17 cellular contexts compared by ENCODE assay signal in the genomic region with DNA sequence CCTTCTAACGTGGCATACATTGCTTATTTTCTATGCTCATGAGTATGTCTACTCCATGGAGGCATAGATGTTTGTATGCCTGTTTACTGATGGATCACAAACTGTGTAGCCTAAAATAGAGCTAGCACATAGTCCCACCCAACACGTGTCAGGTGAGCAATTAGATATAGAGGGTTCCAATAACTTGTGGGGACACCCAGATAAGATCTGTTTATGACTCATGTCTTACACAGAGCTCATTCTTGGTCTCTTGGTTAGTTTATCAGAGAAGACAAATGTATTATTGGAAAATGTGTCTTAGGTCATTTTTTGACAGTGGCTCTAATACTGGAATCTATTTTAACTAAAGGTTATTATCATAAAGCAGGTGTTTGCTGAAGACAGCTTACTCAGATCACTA. TPM values are rescaled to one million over a fixed set of nuclear protein-coding genes. Genes with fewer than 3 reads are reported as not detected.
DNase-seq lines count a peak whose midpoint lies in the region; ATAC-seq and TF ChIP-seq lines count a peak whose summit lies in the region.
"Had no signal": no experiment of that assay in that cellular context is flagged by ENCODE, and none has a peak within 500 bp of the region (broad histone marks: within the 10 kb centered on the region; RNA-seq: fewer than 3 reads in every experiment).

No MANE protein-coding gene starts in this region.

- POLR2A ChIA-PET in RWPE1 (lab: Yijun Ruan, JAX; ENCODE audit: low non-redundant PET) = no interaction called here
- POLR2A ChIA-PET in CD4-positive, alpha-beta T cell (lab: Charles Lee) = no interaction called here

- no peaks in the 10 kb centered on the region for H3K36me3 Mint-ChIP-seq in CD4-positive, alpha-beta T cell (ENCODE audit: low read depth)
- H3K36me3 Mint-ChIP-seq: CD14-positive monocyte had no signal

- no peak overlapping the region for H3K27ac Mint-ChIP-seq in CD4-positive, alpha-beta T cell

- no peaks in the 10 kb centered on the region for H3K4me1 ChIP-seq in hepatocyte (ENCODE audit: insufficient read depth)

- no peaks in the 10 kb centered on the region for H3K79me2 ChIP-seq in hepatocyte

- H3K4me2 ChIP-seq in hepatocyte = no peak overlapping the region

- TF ChIP-seq CTCF in RWPE1 (conservative IDR thresholded peaks at IDR 0.05; ENCODE audit: low read depth) (no peak), hepatocyte (IDR thresholded peaks at IDR 0.05; ENCODE audit: poor library complexity) (no peak)
- TF ChIP-seq CTCF in CD4-positive, alpha-beta T cell (IDR thresholded peaks at IDR 0.05) = no peak

- no peaks in the 10 kb centered on the region for H3K36me3 ChIP-seq in hepatocyte (replicated peaks; ENCODE audit: insufficient read depth, low read depth)

- no peaks in the 10 kb centered on the region for H3K4me1 Mint-ChIP-seq in CD4-positive, alpha-beta T cell (ENCODE audit: low read depth)
- H3K4me1 Mint-ChIP-seq: CD14-positive monocyte had no signal

- no peaks in the 10 kb centered on the region for H3K27me3 ChIP-seq in hepatocyte
- H3K27me3 ChIP-seq in CD4-positive, alpha-beta T cell (ENCODE audit: control insufficient read depth, insufficient read depth, low read length) = no peaks in the 10 kb centered on the region

- no peak overlapping the region for H3K4me3 ChIP-seq in hepatocyte

- H3K27me3 Mint-ChIP-seq in CD4-positive, alpha-beta T cell = peaks cover 4% of the 10 kb centered on the region

- CTCF ChIA-PET in RWPE1 (lab: Yijun Ruan, JAX) = no interaction called here
- CTCF ChIA-PET in CD4-positive, alpha-beta T cell (lab: Charles Lee) = no interaction called here

- intact Hi-C loops in CD4-positive, alpha-beta T cell (cut with DNase I, micrococcal nuclease) = no loop called here
- intact Hi-C loops in head of caudate nucleus (cut with DNase I) = no loop called here

- DNase-seq in A172 (ENCODE audit: low spot score) (peak; percentile 71), HT-29 (ENCODE audit: low spot score) (peak; percentile 10), RWPE1 (ENCODE audit: low spot score) (peak; percentile 27), hepatocyte (ENCODE audit: low spot score) (no peak), SIG-M5 treated with dmso at 0.1 percent for 504 hours (lab: John Stamatoyannopoulos, UW; ENCODE audit: unreplicated experiment) (no peak), AG20443 (ENCODE audit: low spot score) (no peak), head of caudate nucleus (no peak)
- no peak for DNase-seq in CD4-positive, alpha-beta T cell
- DNase-seq: COR-L47, DMS153, NCI-H1436 treated with DMSO at 0.1 percent for 48 hours, NCI-H2081 treated with DMSO at 0.1 percent for 48 hours, NCI-H524, SHP77 treated with DMSO at 0.1 percent for 48 hours had no signal

- no peaks in the 10 kb centered on the region for H3K9me2 ChIP-seq in hepatocyte (replicated peaks; ENCODE audit: insufficient read depth)

- no peaks in the 10 kb centered on the region for H4K20me1 ChIP-seq in hepatocyte (ENCODE audit: insufficient read depth, poor library complexity, severe bottlenecking)

- peaks cover 12% of the 10 kb centered on the region for H3K9me3 Mint-ChIP-seq in CD4-positive, alpha-beta T cell

- no peak overlapping the region for H3K4me3 Mint-ChIP-seq in CD4-positive, alpha-beta T cell
- H3K4me3 Mint-ChIP-seq: CD14-positive monocyte had no signal

- no peak overlapping the region for H2AFZ ChIP-seq in hepatocyte

- ATAC-seq in CD4-positive, alpha-beta T cell (ENCODE audit: poor library complexity) = no peak
- ATAC-seq: Panc1 had no signal

- H3K9me3 ChIP-seq in hepatocyte (ENCODE audit: low read depth) = no peaks in the 10 kb centered on the region
- no peaks in the 10 kb centered on the region for H3K9me3 ChIP-seq in CD4-positive, alpha-beta T cell (ENCODE audit: control insufficient read depth, low read length)

- H3K27ac ChIP-seq in RWPE1 = peak overlapping the region; percentile 60; the same call in 1 of the 2 replicates
- peak overlapping the region; percentile 31 for H3K27ac ChIP-seq in hepatocyte
- no peak overlapping the region for H3K27ac ChIP-seq in CD4-positive, alpha-beta T cell (ENCODE audit: low read depth, low read length)

- WGBS in hepatocyte (ENCODE audit: low lambda C conversion rate, missing lambda C conversion rate) = 76% methylated on average over 2 of the region's 2 CpGs

RNA-seq across cellular contexts. Expression of gene ZFP42, which starts 6.8 kb away (rescaled TPM):
- 0.03 TPM in 1 of 2 replicates, not detected in the other for total RNA-seq in A172 (2014; rRNA removed; shearing (Covaris generic))
- not detected in 2 replicates for total RNA-seq in HT-29 (2014; rRNA removed; shearing (Covaris generic))
- 4.5 and 7.1 TPM in 2 replicates for total RNA-seq in hepatocyte
- 4.4 and 10.1 TPM in 2 replicates for polyA plus RNA-seq in hepatocyte
- total RNA-seq in CD4-positive, alpha-beta T cell = not detected
- total RNA-seq: H4 had no signal
- polyA plus RNA-seq: CD14-positive monocyte had no signal

Comparison
In these comparisons a context has a peak if more than half of its experiments do, and no peak if none do; other contexts are left out.
1. DNase-seq: peak in A172 (single experiment), HT-29 (single experiment) and RWPE1 (single experiment); none in hepatocyte (single experiment), SIG-M5 treated with dmso at 0.1 percent for 504 hours (single experiment), CD4-positive, alpha-beta T cell (0 of 10), AG20443 (single experiment) and head of caudate nucleus (0 of 42).